In the genomic region with DNA sequence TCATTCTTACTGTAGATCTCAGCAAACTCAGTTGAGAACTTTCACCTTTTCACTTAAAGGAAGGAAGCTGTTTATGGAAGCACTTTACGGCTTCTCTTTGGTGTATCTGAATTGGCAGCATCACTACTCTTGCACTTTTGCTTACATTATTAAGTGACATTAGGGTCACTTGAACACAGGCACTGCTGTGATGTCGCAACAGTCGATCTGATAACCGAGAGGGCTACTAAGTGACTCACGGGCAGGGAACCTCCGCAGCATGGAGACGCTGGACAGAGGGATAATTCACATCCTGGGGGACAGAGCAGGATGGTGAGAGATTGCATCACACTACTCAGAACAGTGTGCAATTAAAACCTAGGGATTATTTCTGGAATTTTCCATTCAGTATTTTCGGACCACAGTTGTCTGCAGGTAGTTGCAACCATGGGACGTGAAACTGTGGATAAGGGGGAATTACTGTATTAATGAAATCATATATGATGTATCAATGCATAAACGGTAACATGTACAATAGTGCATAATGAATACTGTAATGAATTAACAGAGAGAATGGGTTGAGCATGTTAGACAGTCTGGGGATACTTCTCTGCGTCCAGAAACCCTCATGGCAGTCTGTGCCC, we compare ENCODE assay signal across 13 cellular contexts. TPM values are rescaled to one million over a fixed set of nuclear protein-coding genes. Genes with fewer than 3 reads are reported as not detected.
DNase-seq lines count a peak whose midpoint lies in the region; ATAC-seq, FAIRE-seq and TF ChIP-seq lines count a peak whose summit lies in the region.
"Had no signal": no experiment of that assay in that cellular context is flagged by ENCODE, and none has a peak within 500 bp of the region (broad histone marks: within the 10 kb centered on the region; RNA-seq: fewer than 3 reads in every experiment).

No MANE protein-coding gene starts in this region.

- H3K36me3 ChIP-seq in small intestine (ENCODE audit: control insufficient read depth in 2 of 2, insufficient read depth in 2 of 2, low read length in 2 of 2), result no peaks in the 10 kb centered on the region
- no peaks in the 10 kb centered on the region for H3K36me3 ChIP-seq in CD4-positive, alpha-beta memory T cell (ENCODE audit: insufficient read depth, low read length)
- H3K36me3 ChIP-seq: esophagus muscularis mucosa, right atrium auricular region had no signal

- no peak overlapping the region for H3K4me3 ChIP-seq in fibroblast of mammary gland (ENCODE audit: control insufficient read depth, low read depth, low read length)
- no peak overlapping the region for H3K4me3 ChIP-seq in small intestine (ENCODE audit: low read depth in 1 of 2, low read length in 2 of 2)
- H3K4me3 ChIP-seq in CD4-positive, alpha-beta memory T cell (ENCODE audit: low read length in 2 of 2), result no peak overlapping the region
- H3K4me3 ChIP-seq: esophagus muscularis mucosa, right atrium auricular region had no signal

- no peak for ATAC-seq in HG03045 (IDR thresholded peaks at IDR 0.05; ENCODE audit: unreplicated experiment)

- H3K9me3 Mint-ChIP-seq in CD4-positive, alpha-beta memory T cell, result peaks cover 0 to 2% (median 0%) of the 10 kb centered on the region in 8 donors
- H3K9me3 Mint-ChIP-seq: T-helper 1 cell treated with Interleukin-12 subunit alpha and Interleukin-12 subunit beta and Interleukin-4 antibody, amounts not matched to agents 30 μg/mL and 1 μg/mL, for 36 hours had no signal

- H3K4me1 ChIP-seq in small intestine (ENCODE audit: control insufficient read depth in 2 of 2, insufficient read depth in 1 of 2, low read depth in 1 of 2, low read length in 1 of 2), result no peaks in the 10 kb centered on the region
- no peaks in the 10 kb centered on the region for H3K4me1 ChIP-seq in CD4-positive, alpha-beta memory T cell (ENCODE audit: insufficient read depth, low read length)
- H3K4me1 ChIP-seq: esophagus muscularis mucosa, right atrium auricular region had no signal

- CTCF ChIA-PET in CD4-positive, alpha-beta memory T cell (lab: Charles Lee; ENCODE audit: partially characterized antibody), result no interaction called here

- no peak overlapping the region for H3K4me3 Mint-ChIP-seq in CD4-positive, alpha-beta memory T cell
- H3K4me3 Mint-ChIP-seq: T-helper 1 cell treated with Interleukin-12 subunit alpha and Interleukin-12 subunit beta and Interleukin-4 antibody, amounts not matched to agents 30 μg/mL and 1 μg/mL, for 36 hours had no signal

- peaks cover 0 to 1% (median 0%) of the 10 kb centered on the region in 4 donors for H3K4me1 Mint-ChIP-seq in CD4-positive, alpha-beta memory T cell

- no peak for FAIRE-seq in small intestine (lab: Jason Lieb, UNC)

- no peaks in the 10 kb centered on the region for H3K9me3 ChIP-seq in small intestine (ENCODE audit: control insufficient read depth, low read depth)
- H3K9me3 ChIP-seq in CD4-positive, alpha-beta memory T cell (ENCODE audit: control insufficient read depth in 1 of 2, low read length in 2 of 2), result no peaks in the 10 kb centered on the region
- H3K9me3 ChIP-seq: esophagus muscularis mucosa, right atrium auricular region had no signal

- H3K27ac Mint-ChIP-seq in CD4-positive, alpha-beta memory T cell, result peak overlapping the region in 1 of 7 donors; percentile 20
- H3K27ac Mint-ChIP-seq: T-helper 1 cell treated with Interleukin-12 subunit alpha and Interleukin-12 subunit beta and Interleukin-4 antibody, amounts not matched to agents 30 μg/mL and 1 μg/mL, for 36 hours had no signal

- POLR2A ChIA-PET in CD4-positive, alpha-beta memory T cell (lab: Charles Lee; ENCODE audit: partially characterized antibody), result no interaction called here

- H3K36me3 Mint-ChIP-seq in CD4-positive, alpha-beta memory T cell, result no peaks in the 10 kb centered on the region

- peak; percentile 25 for DNase-seq in GM04504 (ENCODE audit: low read depth)
- DNase-seq in fibroblast of mammary gland (ENCODE audit: low read depth), result peak; percentile 63
- DNase-seq in small intestine, result peak; percentile 3
- no peak for DNase-seq in CD4-positive, alpha-beta memory T cell
- DNase-seq in activated CD4-positive, alpha-beta T cell treated with anti-CD3 and anti-CD28 coated beads for 4 hours, result no peak
- DNase-seq: activated CD4-positive, alpha-beta T cell treated with anti-CD3 and anti-CD28 coated beads, Interleukin-2, amount 50 U/mL, for 48 hours; activated effector memory CD4-positive, alpha-beta T cell treated with Interleukin-2 at 50 U/mL for 16 hours; NCI-H2081 had no signal

- H3K27ac ChIP-seq in small intestine (ENCODE audit: low read depth in 1 of 2, low read length in 1 of 2), result no peak overlapping the region
- H3K27ac ChIP-seq in CD4-positive, alpha-beta memory T cell (ENCODE audit: low read depth, low read length), result no peak overlapping the region
- H3K27ac ChIP-seq: esophagus muscularis mucosa, right atrium auricular region had no signal

- no peak for TF ChIP-seq CTCF in fibroblast of mammary gland (conservative IDR thresholded peaks at IDR 0.05; ENCODE audit: control insufficient read depth, insufficient read depth, low read depth, low read length)

- 34 to 50% (median 45%) methylated on average over 11 of the region's 11 CpGs for WGBS in small intestine, 3 donors

- intact Hi-C loops in CD4-positive, alpha-beta memory T cell (cut with micrococcal nuclease), result no loop called here

- peaks cover 30 to 43% of the 10 kb centered on the region in 2 donors for H3K27me3 Mint-ChIP-seq in CD4-positive, alpha-beta memory T cell

- peaks cover 0 to 4% of the 10 kb centered on the region in 2 donors for H3K27me3 ChIP-seq in small intestine (ENCODE audit: control insufficient read depth in 2 of 2, insufficient read depth in 2 of 2, low read length in 2 of 2)
- peaks cover 2% of the 10 kb centered on the region for H3K27me3 ChIP-seq in CD4-positive, alpha-beta memory T cell (ENCODE audit: insufficient read depth, low read length)
- H3K27me3 ChIP-seq: right atrium auricular region had no signal

TF ChIP-seq in PFSK-1, 5 proteins besides CTCF, POLR2A, EP300 and RAD21:
- TF ChIP-seq SIN3A (IDR thresholded peaks at IDR 0.05; ENCODE audit: borderline replicate concordance, insufficient read depth, low read length) (no peak), REST (IDR thresholded peaks at IDR 0.05; ENCODE audit: insufficient read depth in 1 of 2, low read depth in 2 of 2, low read length in 2 of 2) (peak; percentile 61 to 85; a peak in 3 of 4 replicates), TAF1 (IDR thresholded peaks at IDR 0.05; ENCODE audit: borderline replicate concordance, insufficient read depth, low read length) (0 out of 2 replicates have a peak, but pooled peaks have one; percentile 30)

RNA-seq across cellular contexts. Expression of gene DNAH2, which starts 56.6 kb away (rescaled TPM):
- polyA plus RNA-seq in PFSK-1 (2012; ENCODE audit: insufficient read length, low read depth), result 0.20 TPM
- under 1 TPM in 1 of 3 donors, not detected in 2; 0.09 TPM for polyA plus RNA-seq in small intestine
- not detected for total RNA-seq in CD4-positive, alpha-beta memory T cell
- polyA plus RNA-seq in CD4-positive, alpha-beta memory T cell, result not detected

RNA-seq across cellular contexts. Expression of gene KDM6B, which starts 59.9 kb away (rescaled TPM):
- polyA plus RNA-seq in PFSK-1 (2012; ENCODE audit: insufficient read length, low read depth), result 45.6 TPM
- polyA plus RNA-seq in small intestine, result 10 to 100 TPM in 2 of 3 donors, 1 to 10 TPM in 1; 8.4 to 26.1 (median 11.2) TPM
- 100 to 1,000 TPM; 119 to 129 TPM for total RNA-seq in CD4-positive, alpha-beta memory T cell
- polyA plus RNA-seq in CD4-positive, alpha-beta memory T cell, result 1 to 10 TPM in 1 of 2 donors, not detected in 1; 1.7 TPM

Comparison
In these comparisons a context has a peak if more than half of its experiments do, and no peak if none do; other contexts are left out.
1. DNase-seq: peak in GM04504 (single experiment), fibroblast of mammary gland (single experiment) and small intestine (single experiment); none in CD4-positive, alpha-beta memory T cell (0 of 5) and activated CD4-positive, alpha-beta T cell treated with anti-CD3 and anti-CD28 coated beads for 4 hours (0 of 2).